32 cellular contexts compared by ENCODE assay signal in genomic region chr15:70382009-70382749, GRCh38.
"Had no signal": no experiment of that assay in that cellular context is flagged by ENCODE, and none has a peak within 500 bp of the region (broad histone marks: within the 10 kb centered on the region; RNA-seq: fewer than 3 reads in every experiment).

No MANE protein-coding gene starts in this region.

- H3K9me3 Mint-ChIP-seq: activated naive CD4-positive, alpha-beta T cell treated with anti-CD3 and anti-CD28 coated beads, Interleukin-2, amount 50 U/mL, for 24 hours; activated naive CD8-positive, alpha-beta T cell treated with anti-CD3 and anti-CD28 coated beads, Interleukin-2, amount 10 ng/mL, durations not matched to agents 7 days and 5 days; activated T-helper 17 cell treated with anti-CD3 and anti-CD28 coated beads, Interleukin-2, amount 50 U/mL, for 72 hours had no signal

- H3K27ac ChIP-seq: ascending aorta, cardiac muscle cell, SJCRH30, SK-N-MC, WERI-Rb-1 had no signal

- ATAC-seq: activated T-cell treated with anti-CD3 and anti-CD28 coated beads, Interleukin-2, amount 50 U/mL, for 72 hours; activated T-helper 17 cell treated with anti-CD3 and anti-CD28 coated beads, Interleukin-2, amount 50 U/mL, for 72 hours; Panc1 had no signal

- H3K4me1 Mint-ChIP-seq: activated naive CD4-positive, alpha-beta T cell treated with anti-CD3 and anti-CD28 coated beads, Interleukin-2, amount 50 U/mL, for 24 hours; activated naive CD8-positive, alpha-beta T cell treated with anti-CD3 and anti-CD28 coated beads, Interleukin-2, amount 10 ng/mL, durations not matched to agents 7 days and 5 days; activated T-helper 17 cell treated with anti-CD3 and anti-CD28 coated beads, Interleukin-2, amount 50 U/mL, for 72 hours had no signal

- DNase-seq: activated CD4-positive, alpha-beta T cell treated with anti-CD3 and anti-CD28 coated beads for 1 hour; activated CD4-positive, alpha-beta T cell treated with anti-CD3 and anti-CD28 coated beads for 48 hours; activated CD4-positive, CD25-positive, alpha-beta regulatory T cell; activated CD8-positive, alpha-beta memory T cell treated with anti-CD3 and anti-CD28 coated beads, Interleukin-2, amount 50 U/mL, for 4 hours; activated effector memory CD4-positive, alpha-beta T cell treated with anti-CD3 and anti-CD28 coated beads, Interleukin-2, amount 50 U/mL, for 16 hours; activated naive CD4-positive, alpha-beta T cell treated with Interleukin-2 at 50 U/mL for 16 hours; activated naive CD8-positive, alpha-beta T cell treated with anti-CD3 and anti-CD28 coated beads, Interleukin-2, amount 10 ng/mL, durations not matched to agents 7 days and 5 days; activated T-cell treated with anti-CD3 and anti-CD28 coated beads for 4 hours; activated T-cell treated with anti-CD3 and anti-CD28 coated beads, Interleukin-2, amount 50 U/mL, for 72 hours; amygdala; Kasumi-1; KG1; MG63; NCI-H1048; NCI-H1105 treated with DMSO at 0.1 percent for 48 hours; NCI-H1436; NCI-H1694; NCI-H1930; NCI-H2081 treated with DMSO at 0.1 percent for 48 hours; NCI-H345; NCI-H524 treated with DMSO at 0.1 percent for 48 hours; SHP77; SJCRH30; T1000; WERI-Rb-1 had no signal

- H3K27me3 ChIP-seq: ascending aorta, cardiac muscle cell, MG63, SJCRH30 had no signal

- H3K36me3 ChIP-seq: ascending aorta, cardiac muscle cell, MG63, SJCRH30, WERI-Rb-1 had no signal

- H3K9me3 ChIP-seq: ascending aorta had no signal

- H3K4me3 Mint-ChIP-seq: activated naive CD4-positive, alpha-beta T cell treated with anti-CD3 and anti-CD28 coated beads, Interleukin-2, amount 50 U/mL, for 24 hours; activated naive CD8-positive, alpha-beta T cell treated with anti-CD3 and anti-CD28 coated beads, Interleukin-2, amount 10 ng/mL, durations not matched to agents 7 days and 5 days; activated T-cell treated with anti-CD3 and anti-CD28 coated beads, Interleukin-2, amount 50 U/mL, for 72 hours; activated T-helper 17 cell treated with anti-CD3 and anti-CD28 coated beads, Interleukin-2, amount 50 U/mL, for 72 hours; IgD-negative memory B cell had no signal

- H3K36me3 Mint-ChIP-seq: activated naive CD4-positive, alpha-beta T cell treated with anti-CD3 and anti-CD28 coated beads, Interleukin-2, amount 50 U/mL, for 24 hours; activated naive CD8-positive, alpha-beta T cell treated with anti-CD3 and anti-CD28 coated beads, Interleukin-2, amount 10 ng/mL, durations not matched to agents 7 days and 5 days had no signal

- H3K27me3 Mint-ChIP-seq: activated naive CD4-positive, alpha-beta T cell treated with anti-CD3 and anti-CD28 coated beads, Interleukin-2, amount 50 U/mL, for 24 hours; activated T-helper 17 cell treated with anti-CD3 and anti-CD28 coated beads, Interleukin-2, amount 50 U/mL, for 72 hours; IgD-negative memory B cell had no signal

- H3K27ac Mint-ChIP-seq: activated naive CD4-positive, alpha-beta T cell treated with anti-CD3 and anti-CD28 coated beads, Interleukin-2, amount 50 U/mL, for 24 hours; activated naive CD8-positive, alpha-beta T cell treated with anti-CD3 and anti-CD28 coated beads, Interleukin-2, amount 10 ng/mL, durations not matched to agents 7 days and 5 days; activated T-cell treated with anti-CD3 and anti-CD28 coated beads, Interleukin-2, amount 50 U/mL, for 72 hours; activated T-helper 17 cell treated with anti-CD3 and anti-CD28 coated beads, Interleukin-2, amount 50 U/mL, for 72 hours; IgD-negative memory B cell had no signal

- H3K4me3 ChIP-seq: ascending aorta, cardiac muscle cell, MG63, SJCRH30, SK-N-MC had no signal
